In the genomic region with DNA sequence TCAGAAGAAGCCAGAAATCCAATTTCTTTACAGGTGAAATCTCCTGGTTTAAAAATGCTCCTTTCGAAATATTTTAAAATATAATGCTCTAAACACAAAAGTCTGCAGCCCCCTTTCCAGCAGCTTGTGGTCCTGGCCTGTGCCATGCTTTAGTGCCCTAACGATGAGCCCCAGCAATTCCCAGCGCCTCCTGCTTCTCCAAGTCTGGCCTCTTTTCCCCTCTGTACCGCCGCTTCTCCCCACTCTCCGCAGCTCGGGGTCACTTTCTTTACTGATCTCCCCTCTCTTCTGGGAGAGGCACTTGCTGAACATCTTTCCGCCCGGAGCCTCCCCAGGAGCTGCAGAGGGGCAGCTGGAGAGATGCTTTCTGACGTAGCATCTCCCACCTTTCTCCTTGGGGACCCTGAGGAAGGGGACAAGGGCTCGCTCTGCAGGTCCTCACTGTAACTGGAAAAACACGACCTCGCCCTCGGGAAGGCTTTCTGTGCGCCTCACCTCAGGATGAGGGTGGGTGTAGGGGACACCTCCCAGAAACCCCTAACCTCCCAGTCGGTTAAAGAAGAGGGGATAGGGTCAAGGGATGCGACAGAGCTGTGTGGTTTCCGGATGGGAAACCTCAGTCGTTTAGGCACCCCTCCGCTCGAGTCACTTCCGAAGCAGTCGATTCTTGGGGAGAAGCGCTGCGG, we compare ENCODE assay signal across 10 cellular contexts. TPM values are rescaled to one million over a fixed set of nuclear protein-coding genes. Genes with fewer than 3 reads are reported as not detected.
DNase-seq lines count a peak whose midpoint lies in the region; ATAC-seq, FAIRE-seq and TF ChIP-seq lines count a peak whose summit lies in the region.
"Had no signal": no experiment of that assay in that cellular context is flagged by ENCODE, and none has a peak within 500 bp of the region (broad histone marks: within the 10 kb centered on the region; RNA-seq: fewer than 3 reads in every experiment).

No MANE protein-coding gene starts in this region.

- POLR2A ChIA-PET in activated CD4-positive, alpha-beta T cell treated with anti-CD3 and anti-CD28 coated beads, Interleukin-2, amount 10 ng/mL, durations not matched to agents 7 days and 5 days (lab: Charles Lee), result no interaction called here

- no peak overlapping the region for H3K27ac ChIP-seq in fibroblast of lung (ENCODE audit: insufficient read depth, low read length)
- no peak overlapping the region for H3K27ac ChIP-seq in spleen

- H3K36me3 Mint-ChIP-seq in activated CD4-positive, alpha-beta T cell treated with anti-CD3 and anti-CD28 coated beads, Interleukin-2, amount 10 ng/mL, durations not matched to agents 7 days and 5 days (ENCODE audit: low read depth), result no peaks in the 10 kb centered on the region
- peaks cover 3% of the 10 kb centered on the region for H3K36me3 Mint-ChIP-seq in T-helper 1 cell treated with Interleukin-12 subunit alpha and Interleukin-12 subunit beta and Interleukin-4 antibody, amounts not matched to agents 30 μg/mL and 1 μg/mL, for 36 hours (ENCODE audit: low read depth)

- peaks cover 13% of the 10 kb centered on the region for H3K4me1 Mint-ChIP-seq in activated CD4-positive, alpha-beta T cell treated with anti-CD3 and anti-CD28 coated beads, Interleukin-2, amount 10 ng/mL, durations not matched to agents 7 days and 5 days
- H3K4me1 Mint-ChIP-seq in T-helper 1 cell treated with Interleukin-12 subunit alpha and Interleukin-12 subunit beta and Interleukin-4 antibody, amounts not matched to agents 30 μg/mL and 1 μg/mL, for 36 hours (ENCODE audit: low read depth), result peaks cover 11% of the 10 kb centered on the region

- 11 to 14% (median 12%) methylated on average over 24 to 25 of the region's 25 CpGs for WGBS in spleen, 5 donors

- peaks cover 7% of the 10 kb centered on the region for H3K9me3 Mint-ChIP-seq in activated CD4-positive, alpha-beta T cell treated with anti-CD3 and anti-CD28 coated beads, Interleukin-2, amount 10 ng/mL, durations not matched to agents 7 days and 5 days
- H3K9me3 Mint-ChIP-seq in T-helper 1 cell treated with Interleukin-12 subunit alpha and Interleukin-12 subunit beta and Interleukin-4 antibody, amounts not matched to agents 30 μg/mL and 1 μg/mL, for 36 hours, result peaks cover 5% of the 10 kb centered on the region

- H2AFZ ChIP-seq in fibroblast of lung (ENCODE audit: low read length), result no peak overlapping the region

- no peak overlapping the region for H3K27ac Mint-ChIP-seq in activated CD4-positive, alpha-beta T cell treated with anti-CD3 and anti-CD28 coated beads, Interleukin-2, amount 10 ng/mL, durations not matched to agents 7 days and 5 days
- no peak overlapping the region for H3K27ac Mint-ChIP-seq in T-helper 1 cell treated with Interleukin-12 subunit alpha and Interleukin-12 subunit beta and Interleukin-4 antibody, amounts not matched to agents 30 μg/mL and 1 μg/mL, for 36 hours
- H3K27ac Mint-ChIP-seq: HFFc6 had no signal

- no peak for DNase-seq in activated CD4-positive, alpha-beta T cell treated with anti-CD3 and anti-CD28 coated beads, Interleukin-2, amount 10 ng/mL, durations not matched to agents 7 days and 5 days
- DNase-seq in activated CD4-positive, alpha-beta T cell treated with anti-CD3 and anti-CD28 coated beads, Interleukin-2, amount 50 U/mL, for 48 hours, result no peak
- DNase-seq in fibroblast of lung (ENCODE audit: low read depth in 2 of 2) (no peak), spleen (no peak), CD1c-positive myeloid dendritic cell (ENCODE audit: extremely low spot score) (no peak), frontal cortex (ENCODE audit: low spot score in 2 of 2) (no peak)
- DNase-seq: HFFc6 had no signal

- no peak overlapping the region for H3K9ac ChIP-seq in fibroblast of lung (ENCODE audit: insufficient read depth, low read length)

- TF ChIP-seq POLR2A in spleen (IDR thresholded peaks at IDR 0.05), result no peak

- CTCF ChIA-PET in activated CD4-positive, alpha-beta T cell treated with anti-CD3 and anti-CD28 coated beads, Interleukin-2, amount 10 ng/mL, durations not matched to agents 7 days and 5 days (lab: Charles Lee), result interaction anchor here (1.3 kb wide), 1 partner anchor 358 kb away, joined by 6 read pairs; a partner anchor contains a TSS

- H3K27me3 ChIP-seq in fibroblast of lung (ENCODE audit: control insufficient read depth, insufficient read depth, low read length) (peaks cover 27% of the 10 kb centered on the region), spleen (replicated peaks in 1 of 7) (peaks cover 0 to 82% (median 51%) of the 10 kb centered on the region in 7 donors)

- H3K9me3 ChIP-seq in fibroblast of lung (ENCODE audit: control insufficient read depth, insufficient read depth, low read depth, low read length), result no peaks in the 10 kb centered on the region
- peaks cover 0 to 3% (median 0%) of the 10 kb centered on the region in 8 donors for H3K9me3 ChIP-seq in spleen

- H3K79me2 ChIP-seq in fibroblast of lung (ENCODE audit: control insufficient read depth, insufficient read depth, low read length), result no peaks in the 10 kb centered on the region

- H3K4me3 ChIP-seq in fibroblast of lung (replicated peaks in 1 of 4; ENCODE audit: control extremely low read depth in 1 of 4, insufficient read depth in 1 of 4, low read depth in 3 of 4, low read length in 4 of 4) (peak overlapping the region in 2 of 4 experiments; percentile 10 to 37), spleen (peak overlapping the region in 7 of 8 donors; percentile 21 to 60 (median 30))

- ATAC-seq in HG02884 (IDR thresholded peaks at IDR 0.05; ENCODE audit: unreplicated experiment), result no peak

- H3K4me3 Mint-ChIP-seq in activated CD4-positive, alpha-beta T cell treated with anti-CD3 and anti-CD28 coated beads, Interleukin-2, amount 10 ng/mL, durations not matched to agents 7 days and 5 days, result peak overlapping the region; percentile 50
- peak overlapping the region; percentile 63 for H3K4me3 Mint-ChIP-seq in T-helper 1 cell treated with Interleukin-12 subunit alpha and Interleukin-12 subunit beta and Interleukin-4 antibody, amounts not matched to agents 30 μg/mL and 1 μg/mL, for 36 hours
- H3K4me3 Mint-ChIP-seq: HFFc6 had no signal

- H3K36me3 ChIP-seq in fibroblast of lung (ENCODE audit: control insufficient read depth, insufficient read depth, low read length) (no peaks in the 10 kb centered on the region), spleen (no peaks in the 10 kb centered on the region)

- FAIRE-seq in frontal cortex (lab: Jason Lieb, UNC), result no peak

- H3K4me1 ChIP-seq in fibroblast of lung (ENCODE audit: control insufficient read depth, extremely low read depth, insufficient read depth, low read length) (peaks cover 12% of the 10 kb centered on the region), spleen (peaks cover 7 to 22% (median 17%) of the 10 kb centered on the region in 6 donors)

- H3K27me3 Mint-ChIP-seq in activated CD4-positive, alpha-beta T cell treated with anti-CD3 and anti-CD28 coated beads, Interleukin-2, amount 10 ng/mL, durations not matched to agents 7 days and 5 days, result peaks cover 54% of the 10 kb centered on the region
- H3K27me3 Mint-ChIP-seq in T-helper 1 cell treated with Interleukin-12 subunit alpha and Interleukin-12 subunit beta and Interleukin-4 antibody, amounts not matched to agents 30 μg/mL and 1 μg/mL, for 36 hours (ENCODE audit: low read depth), result peaks cover 56% of the 10 kb centered on the region

- TF ChIP-seq CTCF in fibroblast of lung (conservative IDR thresholded peaks at IDR 0.05 in 1 of 2, IDR thresholded peaks at IDR 0.05 in 1 of 2; ENCODE audit: low read depth in 1 of 2, low read length in 2 of 2) (no peak), spleen (IDR thresholded peaks at IDR 0.05 in 8 of 11, conservative IDR thresholded peaks at IDR 0.05 in 3 of 11) (no peak)

- intact Hi-C loops in spleen (cut with DNase I; ENCODE audit: low total_unique reads), result no loop called here

- H3K4me2 ChIP-seq in fibroblast of lung (ENCODE audit: extremely low read depth, insufficient read depth, low read length), result peak overlapping the region; percentile 82

- H4K20me1 ChIP-seq in fibroblast of lung (ENCODE audit: control insufficient read depth, extremely low read depth, insufficient read depth, low read length), result no peaks in the 10 kb centered on the region

RNA-seq across cellular contexts. Expression of a gene that starts 0.5 kb away (rescaled TPM):
- under 1 TPM in 1 of 2 experiments, not detected in 1; 0.10 TPM for total RNA-seq in activated CD4-positive, alpha-beta T cell treated with anti-CD3 and anti-CD28 coated beads, Interleukin-2, amount 10 ng/mL, durations not matched to agents 7 days and 5 days
- total RNA-seq in fibroblast of lung (under 0.01 and 0.50 TPM in 2 replicates), spleen (not detected), frontal cortex (138 TPM)
- polyA plus RNA-seq in fibroblast of lung (3.5 and 8.2 TPM in 2 replicates), spleen (under 1 TPM; 0.02 to 0.09 (median 0.03) TPM)
- 2.9 and 5.4 TPM in 2 replicates for polyA plus RNA-seq in fibroblast of lung (2012)
- 3.2 and 5.1 TPM in 2 replicates for polyA minus RNA-seq in fibroblast of lung (ENCODE audit: low replicate concordance)

RNA-seq across cellular contexts. Expression of a gene that starts 30.7 kb away (rescaled TPM):
- total RNA-seq in activated CD4-positive, alpha-beta T cell treated with anti-CD3 and anti-CD28 coated beads, Interleukin-2, amount 10 ng/mL, durations not matched to agents 7 days and 5 days, result not detected
- 0.17 and 0.26 TPM in 2 replicates for total RNA-seq in fibroblast of lung
- 0.09 and 0.18 TPM in 2 replicates for polyA plus RNA-seq in fibroblast of lung
- 0.07 TPM in 1 of 2 replicates, not detected in the other for polyA plus RNA-seq in fibroblast of lung (2012)
- polyA minus RNA-seq in fibroblast of lung (ENCODE audit: low replicate concordance), result 0.12 TPM in 1 of 2 replicates, not detected in the other
- total RNA-seq in spleen, result under 1 TPM in 1 of 7 donors, not detected in 6; 0.23 TPM
- polyA plus RNA-seq in spleen, result not detected
- total RNA-seq in frontal cortex, result not detected
- total RNA-seq: mononuclear cell had no signal

Comparison
In these comparisons a context has a peak if more than half of its experiments do, and no peak if none do; other contexts are left out.
1. RNA of a gene that starts 0.5 kb away (total RNA-seq): 138 TPM in frontal cortex (single experiment); under 0.01 to 0.50 TPM in fibroblast of lung, 0.10 TPM in activated CD4-positive, alpha-beta T cell treated with anti-CD3 and anti-CD28 coated beads, Interleukin-2, amount 10 ng/mL, durations not matched to agents 7 days and 5 days and not detected in spleen; every median in the first group is over 10 times any median in the second.